In the genomic region with DNA sequence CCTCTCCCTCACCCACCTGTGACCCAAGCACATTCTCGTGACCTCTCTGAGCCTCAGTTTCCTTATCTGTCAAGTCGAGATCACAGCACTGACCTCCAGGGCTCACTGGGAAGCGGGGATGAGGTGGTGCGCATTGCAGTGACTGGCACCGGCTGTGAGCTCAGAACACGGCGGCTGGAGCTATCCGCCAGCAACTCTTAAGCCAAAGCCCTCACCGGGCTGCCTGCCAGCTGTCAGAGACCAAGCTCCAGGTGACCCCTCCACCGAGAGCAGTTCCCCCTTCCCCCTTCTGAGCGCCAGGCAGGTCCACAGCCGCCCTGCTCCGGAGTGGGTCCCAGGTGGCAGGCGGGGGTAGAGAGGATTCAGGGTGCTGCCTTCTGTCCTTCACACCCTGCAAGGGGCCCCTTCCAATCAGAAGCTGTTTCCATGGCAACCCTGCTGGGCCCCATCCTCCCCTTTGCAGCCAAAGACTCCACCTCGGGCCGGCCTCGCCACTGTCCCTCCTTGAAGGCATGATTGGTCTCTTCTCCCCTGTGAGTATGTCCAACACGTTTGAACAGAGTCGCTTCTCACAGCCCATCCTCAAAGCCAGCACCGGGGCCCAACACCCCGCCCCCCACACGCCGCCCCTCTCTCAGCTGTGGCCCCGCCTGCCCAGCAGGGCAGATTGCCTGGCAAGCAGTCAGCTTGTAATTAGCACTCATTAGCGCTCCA, we compare ENCODE assay signal across 10 cellular contexts.
DNase-seq lines count a peak whose midpoint lies in the region; ATAC-seq and TF ChIP-seq lines count a peak whose summit lies in the region.
"Had no signal": no experiment of that assay in that cellular context is flagged by ENCODE, and none has a peak within 500 bp of the region (broad histone marks: within the 10 kb centered on the region; RNA-seq: fewer than 3 reads in every experiment).

No MANE protein-coding gene starts in this region.

- peaks cover 46% of the 10 kb centered on the region for H3K27me3 Mint-ChIP-seq in progenitor cell of endocrine pancreas

- H3K36me3 Mint-ChIP-seq in progenitor cell of endocrine pancreas (ENCODE audit: insufficient read depth), result no peaks in the 10 kb centered on the region

- peaks cover 2% of the 10 kb centered on the region for H3K4me1 Mint-ChIP-seq in progenitor cell of endocrine pancreas (ENCODE audit: low read depth)

- intact Hi-C loops in Right ventricle myocardium superior (cut with DNase I), result no loop called here

- no peak for TF ChIP-seq CTCF in progenitor cell of endocrine pancreas (IDR thresholded peaks at IDR 0.05; ENCODE audit: unreplicated experiment)

- ATAC-seq in Right ventricle myocardium superior (ENCODE audit: poor library complexity) (peak; percentile 66), HG02938 (IDR thresholded peaks at IDR 0.05; ENCODE audit: unreplicated experiment) (no peak)

- H3K27ac Mint-ChIP-seq in progenitor cell of endocrine pancreas, result no peak overlapping the region

- H3K4me3 Mint-ChIP-seq in progenitor cell of endocrine pancreas (ENCODE audit: low read depth), result no peak overlapping the region

- H3K9me3 Mint-ChIP-seq in progenitor cell of endocrine pancreas (ENCODE audit: low read depth), result peaks cover 6% of the 10 kb centered on the region

- DNase-seq in NCI-H2029 treated with DMSO at 0.1 percent for 48 hours (lab: John Stamatoyannopoulos, UW) (peak; percentile 11), NCI-H2029 (lab: John Stamatoyannopoulos, UW) (no peak), NCI-H2171 treated with DMSO at 0.1 percent for 48 hours (lab: John Stamatoyannopoulos, UW) (peak; percentile 93), Right ventricle myocardium superior (peak; percentile 73), progenitor cell of endocrine pancreas (ENCODE audit: low spot score, unreplicated experiment) (peak; percentile 8), SIG-M5 (lab: John Stamatoyannopoulos, UW) (no peak), OCI-M2 (lab: John Stamatoyannopoulos, UW; ENCODE audit: unreplicated experiment) (no peak)
- DNase-seq: activated gamma-delta T cell treated with Interleukin-2 at 50 U/mL for 16 hours, KBM-7 had no signal

Comparison
In these comparisons a context has a peak if more than half of its experiments do, and no peak if none do; other contexts are left out.
1. DNase-seq: peak in NCI-H2029 treated with DMSO at 0.1 percent for 48 hours (single experiment), NCI-H2171 treated with DMSO at 0.1 percent for 48 hours (single experiment), Right ventricle myocardium superior (single experiment) and progenitor cell of endocrine pancreas (single experiment); none in NCI-H2029 (single experiment), SIG-M5 (single experiment) and OCI-M2 (single experiment).